In the genomic region with DNA sequence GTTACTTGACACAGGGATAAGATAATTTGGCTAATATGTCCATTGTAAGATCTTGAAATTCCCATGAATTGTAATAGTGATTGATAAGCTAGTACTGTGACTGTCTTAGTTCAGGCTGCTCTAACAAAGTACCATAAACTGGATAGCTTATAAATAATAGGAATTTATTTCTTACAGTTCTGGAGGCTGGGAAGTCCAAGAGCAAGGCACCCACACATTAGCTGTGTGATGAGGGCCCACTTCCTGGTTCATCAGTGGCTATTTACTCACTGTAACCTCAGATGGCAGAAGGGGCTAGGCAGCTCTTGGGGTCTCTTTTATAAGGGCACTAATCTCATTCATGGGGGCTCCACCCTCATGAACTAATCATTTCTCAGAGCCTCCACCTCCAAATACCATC, we compare ENCODE assay signal across 35 cellular contexts. TPM values are rescaled to one million over a fixed set of nuclear protein-coding genes. Genes with fewer than 3 reads are reported as not detected.
"Had no signal": no experiment of that assay in that cellular context is flagged by ENCODE, and none has a peak within 500 bp of the region (broad histone marks: within the 10 kb centered on the region; RNA-seq: fewer than 3 reads in every experiment).

No MANE protein-coding gene starts in this region.

- H3K4me3 ChIP-seq: MG63 had no signal

- H3K9me3 ChIP-seq: MG63 had no signal

- H3K36me3 ChIP-seq: MG63 had no signal

- DNase-seq: Karpas-422, Kasumi-1, MG63, MM.1S, MV-4-11, NCI-H1048, NCI-H1092, NCI-H1092 treated with DMSO at 0.1 percent for 48 hours, NCI-H1105, NCI-H1105 treated with DMSO at 0.1 percent for 48 hours, NCI-H1417, NCI-H1417 treated with DMSO at 0.1 percent for 48 hours, NCI-H1436, NCI-H1436 treated with DMSO at 0.1 percent for 48 hours, NCI-H146, NCI-H1694, NCI-H1694 treated with DMSO at 0.1 percent for 48 hours, NCI-H187, NCI-H187 treated with DMSO at 0.1 percent for 48 hours, NCI-H1930, NCI-H2029, NCI-H2029 treated with DMSO at 0.1 percent for 48 hours, NCI-H2081, NCI-H2081 treated with DMSO at 0.1 percent for 48 hours, NCI-H2107, NCI-H2171, NCI-H2171 treated with DMSO at 0.1 percent for 48 hours, NCI-H2227 treated with DMSO at 0.1 percent for 48 hours, NCI-H226, NCI-H345, NCI-H446, NCI-H446 treated with DMSO at 0.1 percent for 48 hours, NCI-H510A, NCI-H510A treated with DMSO at 0.1 percent for 48 hours had no signal

- H3K27me3 ChIP-seq: MG63 had no signal

RNA-seq across cellular contexts. Expression of a gene that starts 28.5 kb away (rescaled TPM):
- total RNA-seq: LHCN-M2 had no signal
